25 cellular contexts compared by ENCODE assay signal in genomic region chr11:92240946-92241345, GRCh38. TPM values are rescaled to one million over a fixed set of nuclear protein-coding genes. Genes with fewer than 3 reads are reported as not detected.
"Had no signal": no experiment of that assay in that cellular context is flagged by ENCODE, and none has a peak within 500 bp of the region (broad histone marks: within the 10 kb centered on the region; RNA-seq: fewer than 3 reads in every experiment).

No MANE protein-coding gene starts in this region.

- H3K4me3 ChIP-seq: breast epithelium, esophagus muscularis mucosa, right atrium auricular region, smooth muscle cell, tibial nerve had no signal

- DNase-seq: activated CD4-positive, alpha-beta memory T cell treated with anti-CD3 and anti-CD28 coated beads for 36 hours; activated CD4-positive, alpha-beta T cell treated with anti-CD3 and anti-CD28 coated beads for 48 hours; activated CD8-positive, alpha-beta memory T cell treated with anti-CD3 and anti-CD28 coated beads, Interleukin-2, amount 50 U/mL, for 4 hours; activated gamma-delta T cell treated with Interleukin-2 at 50 U/mL for 16 hours; activated naive CD4-positive, alpha-beta T cell treated with anti-CD3 and anti-CD28 coated beads, Interleukin-2, amount 50 U/mL, for 16 hours; activated T-cell treated with anti-CD3 and anti-CD28 coated beads, Interleukin-2, amount 50 U/mL, for 24 hours; amniotic stem cell; foreskin melanocyte; left cardiac atrium; left ventricle myocardium superior; occipital lobe; stimulated activated CD4-positive, alpha-beta T cell treated with anti-CD3 and anti-CD28 coated beads, Interleukin-1b, Interleukin-23, amount 100 ng/mL, for 48 hours; stimulated activated naive CD4-positive, alpha-beta T cell treated with Interleukin-2 at 50 U/mL for 16 hours; SW 1271; T-helper 9 cell had no signal

- H2AFZ ChIP-seq: parathyroid adenoma had no signal

- H3K4me1 ChIP-seq: breast epithelium, esophagus muscularis mucosa, parathyroid adenoma, right atrium auricular region, tibial nerve had no signal

- H3K27ac ChIP-seq: breast epithelium, esophagus muscularis mucosa, parathyroid adenoma, right atrium auricular region, tibial nerve, VCaP had no signal

- H3K36me3 ChIP-seq: breast epithelium, esophagus muscularis mucosa, right atrium auricular region, tibial nerve had no signal

- H3K9me3 ChIP-seq: breast epithelium, esophagus muscularis mucosa, right atrium auricular region, tibial nerve had no signal

- H3K27me3 ChIP-seq: breast epithelium, esophagus muscularis mucosa, right atrium auricular region, tibial nerve had no signal

- ATAC-seq: activated CD4-positive, CD25-positive, alpha-beta regulatory T cell treated with anti-CD3 and anti-CD28 coated beads, Interleukin-2, amount 50 U/mL, for 24 hours; activated T-helper 17 cell treated with anti-CD3 and anti-CD28 coated beads, Interleukin-2, amount 50 U/mL, for 72 hours; left cardiac atrium; left ventricle myocardium superior had no signal

RNA-seq across cellular contexts. Expression of gene FAT3, which starts 16.3 kb away (rescaled TPM):
- total RNA-seq: activated CD4-positive, alpha-beta memory T cell treated with anti-CD3 and anti-CD28 coated beads for 36 hours; activated CD8-positive, alpha-beta memory T cell treated with anti-CD3 and anti-CD28 coated beads for 36 hours; activated T-helper 17 cell treated with anti-CD3 and anti-CD28 coated beads, Interleukin-2, amount 50 U/mL, for 72 hours had no signal
